In the genomic region with DNA sequence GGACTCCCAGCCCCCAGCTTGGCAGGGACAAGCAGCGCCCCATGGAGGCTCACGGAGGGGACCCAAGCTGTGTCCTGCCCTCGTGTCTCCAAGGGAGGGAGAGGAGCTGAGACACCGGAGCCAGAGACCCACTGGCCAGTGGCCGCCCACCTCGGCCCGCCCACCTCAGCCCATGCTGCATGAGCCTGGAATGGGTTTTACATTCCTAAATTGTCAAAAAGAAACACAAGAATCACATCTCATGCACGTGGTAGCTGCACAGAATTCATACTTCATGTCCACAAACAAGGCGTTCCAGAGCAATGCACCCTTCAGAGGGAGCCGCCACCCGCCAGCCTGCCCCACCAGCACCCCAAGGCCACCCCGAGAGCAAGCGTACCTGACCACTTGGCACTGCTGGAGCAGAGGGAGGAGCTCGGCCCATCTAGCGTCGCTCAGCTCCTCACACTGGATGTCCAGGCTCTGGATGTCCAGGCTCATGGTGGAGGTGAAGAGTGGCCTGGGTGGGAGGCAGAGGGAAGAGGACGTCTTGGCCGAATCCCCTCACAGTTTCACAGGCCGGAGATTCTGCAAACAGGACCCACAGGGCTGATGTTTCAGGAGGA, we compare ENCODE assay signal across 1 cellular context.
A peak's percentile ranks its signal among the peaks of the same experiment; 100 is the strongest.
TF ChIP-seq lines count a peak whose summit lies in the region.

No MANE protein-coding gene starts in this region.

TF ChIP-seq in HepG2, 621 proteins besides CTCF, POLR2A, EP300 and RAD21:
- TF ChIP-seq RBM22 (optimal IDR thresholded peaks at IDR 0.05; ENCODE audit: low read length), result peak; percentile 37
- TF ChIP-seq IRF1 (CRISPR knock-in tag; IDR thresholded peaks at IDR 0.05; ENCODE audit: low read depth), result no peak
